ENCODE assay signal across 8 cellular contexts in genomic region chr12:109572506-109572845, GRCh38. TPM values are rescaled to one million over a fixed set of nuclear protein-coding genes. Genes with fewer than 3 reads are reported as not detected.
A peak's percentile ranks its signal among the peaks of the same experiment; 100 is the strongest.
DNase-seq lines count a peak whose midpoint lies in the region; ATAC-seq and TF ChIP-seq lines count a peak whose summit lies in the region.

No MANE protein-coding gene starts in this region.

- H3K9me3 Mint-ChIP-seq in progenitor cell of endocrine pancreas (ENCODE audit: low read depth), result no peaks in the 10 kb centered on the region

- peak overlapping the region; percentile 97 for H3K27ac Mint-ChIP-seq in progenitor cell of endocrine pancreas

- peak overlapping the region; percentile 86 for H3K4me3 ChIP-seq in GM06990 (replicated peaks; ENCODE audit: low read depth, low read length)
- H3K4me3 ChIP-seq in RWPE2 (ENCODE audit: severe bottlenecking), result peak overlapping the region; percentile 56

- peak overlapping the region; percentile 55 for H3K27ac ChIP-seq in RWPE2 (ENCODE audit: poor library complexity, severe bottlenecking)

- DNase-seq in GM06990 (ENCODE audit: extremely low read depth, insufficient read length) (no peak), RWPE2 (ENCODE audit: low spot score) (no peak), erythroblast (lab: John Stamatoyannopoulos, UW) (peak; percentile 21 to 33), progenitor cell of endocrine pancreas (ENCODE audit: low spot score, unreplicated experiment) (no peak), DMS79 (lab: John Stamatoyannopoulos, UW) (no peak), NCI-H1417 (lab: John Stamatoyannopoulos, UW) (no peak)
- DNase-seq in activated CD4-positive, CD25-positive, alpha-beta regulatory T cell (lab: John Stamatoyannopoulos, UW), result no peak

- H3K36me3 ChIP-seq in GM06990 (ENCODE audit: control insufficient read depth, insufficient read depth, low read length) (peaks cover 14% of the 10 kb centered on the region), RWPE2 (ENCODE audit: low read depth) (peaks cover 78% of the 10 kb centered on the region)

- peaks cover 10% of the 10 kb centered on the region for H3K4me1 ChIP-seq in RWPE2 (ENCODE audit: insufficient read depth, poor library complexity, severe bottlenecking)

- H3K36me3 Mint-ChIP-seq in progenitor cell of endocrine pancreas (ENCODE audit: insufficient read depth), result peaks cover 8% of the 10 kb centered on the region

- no peaks in the 10 kb centered on the region for H3K27me3 ChIP-seq in GM06990 (replicated peaks; ENCODE audit: control insufficient read depth, insufficient read depth, low read length)
- no peaks in the 10 kb centered on the region for H3K27me3 ChIP-seq in RWPE2 (ENCODE audit: insufficient read depth, poor library complexity, severe bottlenecking)

- ATAC-seq in RWPE2 (ENCODE audit: low read depth) (no peak), GM18873 (IDR thresholded peaks at IDR 0.05; ENCODE audit: low FRiP score, unreplicated experiment) (no peak)

- TF ChIP-seq CTCF in GM06990 (IDR thresholded peaks at IDR 0.05; ENCODE audit: insufficient read depth, low read length, poor library complexity, severe bottlenecking), result no peak
- no peak for TF ChIP-seq CTCF in RWPE2 (IDR thresholded peaks at IDR 0.05; ENCODE audit: poor library complexity, severe bottlenecking)
- TF ChIP-seq CTCF in progenitor cell of endocrine pancreas (IDR thresholded peaks at IDR 0.05; ENCODE audit: unreplicated experiment), result no peak

- no peaks in the 10 kb centered on the region for H3K9me3 ChIP-seq in RWPE2 (ENCODE audit: severe bottlenecking)

- H3K4me3 Mint-ChIP-seq in progenitor cell of endocrine pancreas (ENCODE audit: low read depth), result peak overlapping the region; percentile 88

- peaks cover 18% of the 10 kb centered on the region for H3K4me1 Mint-ChIP-seq in progenitor cell of endocrine pancreas (ENCODE audit: low read depth)

- H3K27me3 Mint-ChIP-seq in progenitor cell of endocrine pancreas, result no peaks in the 10 kb centered on the region

- TF ChIP-seq POLR2A in erythroblast (IDR thresholded peaks at IDR 0.05; ENCODE audit: low read length), result no peak

RNA-seq across cellular contexts. Expression of gene MMAB, which starts 0.8 kb away (rescaled TPM):
- total RNA-seq in progenitor cell of endocrine pancreas, result 35.3 and 39.3 TPM in 2 replicates

RNA-seq across cellular contexts. Expression of gene MVK, which starts 1.1 kb away (rescaled TPM):
- 28.1 and 33.3 TPM in 2 replicates for total RNA-seq in progenitor cell of endocrine pancreas

Comparison
In these comparisons a context has a peak if more than half of its experiments do, and no peak if none do; other contexts are left out.
1. DNase-seq: peak in erythroblast (2 of 2); none in GM06990 (single experiment), RWPE2 (single experiment), progenitor cell of endocrine pancreas (single experiment), DMS79 (single experiment), NCI-H1417 (0 of 3) and activated CD4-positive, CD25-positive, alpha-beta regulatory T cell (0 of 4).